ENCODE assay signal across 21 cellular contexts in genomic region chr3:172112348-172113123, GRCh38.
"Had no signal": no experiment of that assay in that cellular context is flagged by ENCODE, and none has a peak within 500 bp of the region (broad histone marks: within the 10 kb centered on the region; RNA-seq: fewer than 3 reads in every experiment).

No MANE protein-coding gene starts in this region.

- H3K4me3 ChIP-seq: lower lobe of right lung had no signal

- ATAC-seq: activated T-cell treated with anti-CD3 and anti-CD28 coated beads, Interleukin-2, amount 50 U/mL, for 4 hours; left cardiac atrium; lower lobe of right lung; right cardiac atrium; stimulated activated naive CD8-positive, alpha-beta T cell treated with anti-CD3 and anti-CD28 coated beads, Interleukin-15, Interleukin-2, amounts not matched to agents 100 U/mL and 50 U/mL, for 24 hours; T-helper 17 cell had no signal

- H3K9me3 Mint-ChIP-seq: activated CD4-positive, alpha-beta memory T cell treated with anti-CD3 and anti-CD28 coated beads, Interleukin-2, amount 10 ng/mL, durations not matched to agents 7 days and 5 days; activated T-cell treated with anti-CD3 and anti-CD28 coated beads, Interleukin-2, amount 50 U/mL, for 4 hours; central memory CD8-positive, alpha-beta T cell; immature natural killer cell had no signal

- H3K27ac ChIP-seq: lower lobe of right lung, WERI-Rb-1 had no signal

- H3K27me3 Mint-ChIP-seq: activated CD4-positive, alpha-beta memory T cell treated with anti-CD3 and anti-CD28 coated beads, Interleukin-2, amount 10 ng/mL, durations not matched to agents 7 days and 5 days; brain; central memory CD8-positive, alpha-beta T cell; T-helper 17 cell had no signal

- H3K36me3 ChIP-seq: WERI-Rb-1 had no signal

- DNase-seq: activated CD4-positive, alpha-beta memory T cell treated with anti-CD3 and anti-CD28 coated beads, Interleukin-2, amount 10 ng/mL, durations not matched to agents 7 days and 5 days; activated CD4-positive, alpha-beta T cell treated with anti-CD3 and anti-CD28 coated beads for 4 hours; activated effector memory CD4-positive, alpha-beta T cell treated with Interleukin-2 at 50 U/mL for 16 hours; activated T-cell treated with anti-CD3 and anti-CD28 coated beads, Interleukin-2, amount 50 U/mL, for 4 hours; amygdala; cortex of kidney; effector CD8-positive, alpha-beta T cell; foreskin melanocyte; immature natural killer cell; left cardiac atrium; lower lobe of right lung; nucleus accumbens; right cardiac atrium; small intestine; stimulated activated naive CD8-positive, alpha-beta T cell treated with anti-CD3 and anti-CD28 coated beads, Interleukin-15, Interleukin-2, amounts not matched to agents 100 U/mL and 50 U/mL, for 24 hours; T-helper 17 cell; trophoblast cell; WERI-Rb-1 had no signal

- H3K27ac Mint-ChIP-seq: activated CD4-positive, alpha-beta memory T cell treated with anti-CD3 and anti-CD28 coated beads, Interleukin-2, amount 10 ng/mL, durations not matched to agents 7 days and 5 days; activated naive CD8-positive, alpha-beta T cell; brain had no signal

- H3K4me3 Mint-ChIP-seq: activated CD4-positive, alpha-beta memory T cell treated with anti-CD3 and anti-CD28 coated beads, Interleukin-2, amount 10 ng/mL, durations not matched to agents 7 days and 5 days; activated naive CD8-positive, alpha-beta T cell; activated T-cell treated with anti-CD3 and anti-CD28 coated beads, Interleukin-2, amount 50 U/mL, for 4 hours; brain; central memory CD8-positive, alpha-beta T cell; T-helper 17 cell had no signal

- H3K9me3 ChIP-seq: lower lobe of right lung had no signal
